ENCODE assay signal across 14 cellular contexts in the genomic region with DNA sequence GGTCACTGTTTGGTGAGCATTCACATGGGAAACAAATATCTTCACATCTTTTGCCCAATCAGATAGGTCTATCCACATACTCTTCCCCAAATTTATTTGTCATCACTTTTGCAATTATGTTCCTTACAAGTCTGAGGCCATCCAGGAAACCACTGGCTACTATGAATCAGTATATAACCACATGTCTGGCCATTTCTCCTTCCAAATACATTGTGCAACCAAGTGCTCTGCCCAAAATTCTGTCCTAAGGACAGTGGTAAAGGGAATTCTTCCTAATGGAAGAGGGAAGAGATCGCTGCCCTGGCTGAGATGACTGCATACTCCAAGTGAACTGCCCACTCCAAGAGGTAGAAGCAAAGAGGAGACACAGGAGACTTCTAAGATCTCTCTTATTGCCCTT.
DNase-seq lines count a peak whose midpoint lies in the region; ATAC-seq, FAIRE-seq and TF ChIP-seq lines count a peak whose summit lies in the region.
"Had no signal": no experiment of that assay in that cellular context is flagged by ENCODE, and none has a peak within 500 bp of the region (broad histone marks: within the 10 kb centered on the region; RNA-seq: fewer than 3 reads in every experiment).

No MANE protein-coding gene starts in this region.

- no peaks in the 10 kb centered on the region for H3K4me1 ChIP-seq in lung (ENCODE audit: control insufficient read depth in 2 of 2, insufficient read depth in 2 of 2, low read length in 2 of 2)
- H3K4me1 ChIP-seq: adrenal gland had no signal

- TF ChIP-seq CTCF in AG04449 (IDR thresholded peaks at IDR 0.05; ENCODE audit: insufficient read depth, low read length, missing control alignments) (no peak), cardiac fibroblast (IDR thresholded peaks at IDR 0.05; ENCODE audit: low read depth, low read length) (no peak), lung (IDR thresholded peaks at IDR 0.05; ENCODE audit: control extremely low read depth, extremely low read depth) (no peak)

- CTCF ChIA-PET in AG04449 (lab: Yijun Ruan, JAX): no interaction called here

- no peaks in the 10 kb centered on the region for H3K36me3 ChIP-seq in lung (ENCODE audit: control insufficient read depth in 2 of 2, insufficient read depth in 2 of 2, low read length in 2 of 2)
- H3K36me3 ChIP-seq: adrenal gland, BE2C, transverse colon had no signal

- POLR2A ChIA-PET in AG04449 (lab: Yijun Ruan, JAX): no interaction called here

- FAIRE-seq in HTR-8/SVneo (lab: Jason Lieb, UNC): peak; percentile 75
- FAIRE-seq: small intestine had no signal

- H3K4me3 ChIP-seq in AG04449 (ENCODE audit: low read depth, low read length) (no peak overlapping the region), cardiac fibroblast (replicated peaks in 1 of 2; ENCODE audit: low read depth in 2 of 2, low read length in 2 of 2) (no peak overlapping the region), lung (no peak overlapping the region)
- H3K4me3 ChIP-seq: adrenal gland, transverse colon had no signal

- WGBS in lung, 2 donors: 78 to 82% methylated on average over 1 of the region's 1 CpG

- no peaks in the 10 kb centered on the region for H3K27me3 ChIP-seq in lung (ENCODE audit: control insufficient read depth, insufficient read depth)
- H3K27me3 ChIP-seq: adrenal gland, BE2C, transverse colon had no signal

- DNase-seq in AG04449 (ENCODE audit: low read depth, low spot score): peak; percentile 93
- no peak for DNase-seq in HTR-8/SVneo (ENCODE audit: insufficient read length, low spot score)
- DNase-seq in cardiac fibroblast (ENCODE audit: low read depth in 2 of 2): peak; percentile 94 to 99
- DNase-seq in lung (ENCODE audit: low spot score): no peak
- no peak for DNase-seq in NCI-H2227 treated with DMSO at 0.1 percent for 48 hours (lab: John Stamatoyannopoulos, UW)
- DNase-seq: activated T-cell treated with anti-CD3 and anti-CD28 coated beads for 4 hours, adrenal gland, BE2C, SHP77, small intestine, transverse colon had no signal

- no peaks in the 10 kb centered on the region for H3K9me3 ChIP-seq in lung (ENCODE audit: control insufficient read depth in 2 of 2, insufficient read depth in 1 of 2, low read length in 1 of 2)
- H3K9me3 ChIP-seq: adrenal gland, BE2C, transverse colon had no signal

- ATAC-seq in lung (ENCODE audit: insufficient read depth, low FRiP score) (peak; percentile 56), GM18519 (IDR thresholded peaks at IDR 0.05; ENCODE audit: low FRiP score, unreplicated experiment) (no peak), HG03135 (IDR thresholded peaks at IDR 0.05; ENCODE audit: unreplicated experiment) (no peak), GM19455 (IDR thresholded peaks at IDR 0.05; ENCODE audit: unreplicated experiment) (no peak)

- no peak overlapping the region for H3K27ac ChIP-seq in lung (ENCODE audit: low read depth in 1 of 2, low read length in 1 of 2)
- H3K27ac ChIP-seq: adrenal gland, transverse colon had no signal

Comparison
In these comparisons a context has a peak if more than half of its experiments do, and no peak if none do; other contexts are left out.
1. DNase-seq: peak in AG04449 (single experiment) and cardiac fibroblast (2 of 2); none in HTR-8/SVneo (single experiment), lung (single experiment) and NCI-H2227 treated with DMSO at 0.1 percent for 48 hours (single experiment).